ENCODE assay signal across 11 cellular contexts in genomic region chr15:39404767-39405173, GRCh38.
DNase-seq lines count a peak whose midpoint lies in the region; ATAC-seq lines count a peak whose summit lies in the region.
"Had no signal": no experiment of that assay in that cellular context is flagged by ENCODE, and none has a peak within 500 bp of the region (broad histone marks: within the 10 kb centered on the region; RNA-seq: fewer than 3 reads in every experiment).

No MANE protein-coding gene starts in this region.

- H3K27me3 ChIP-seq in mesendoderm (ENCODE audit: insufficient read depth, low read length, poor library complexity) = no peaks in the 10 kb centered on the region

- no peak for ATAC-seq in HG02571 (IDR thresholded peaks at IDR 0.05; ENCODE audit: unreplicated experiment)

- H3K79me2 ChIP-seq in mesendoderm (ENCODE audit: control insufficient read depth, insufficient read depth, low read length) = no peaks in the 10 kb centered on the region

- H3K18ac ChIP-seq in mesendoderm (ENCODE audit: low read length) = no peak overlapping the region

- H2AK5ac ChIP-seq in mesendoderm (ENCODE audit: low read length) = no peak overlapping the region

- DNase-seq in Daoy (ENCODE audit: low read depth) (peak; percentile 92), NCI-H226 (peak; percentile 93), dedifferentiated amniotic fluid mesenchymal stem cell (ENCODE audit: extremely low spot score) (peak; percentile 93), mesendoderm (peak; percentile 78), NCI-H524 (lab: John Stamatoyannopoulos, UW) (no peak), RPMI8226 (no peak)
- no peak for DNase-seq in stimulated activated CD4-positive, alpha-beta T cell treated with anti-CD3 and anti-CD28 coated beads, Interleukin-4, amount 100 ng/mL, for 24 hours
- DNase-seq: cerebellar nuclear complex, NCI-H2081 treated with DMSO at 0.1 percent for 48 hours, psoas muscle had no signal

- no peak overlapping the region for H3K4me3 ChIP-seq in mesendoderm (ENCODE audit: low read length)
- H3K4me3 ChIP-seq: psoas muscle had no signal

- no peak overlapping the region for H3K27ac ChIP-seq in mesendoderm (ENCODE audit: low read depth, low read length)
- H3K27ac ChIP-seq: psoas muscle had no signal

- H4K5ac ChIP-seq in mesendoderm (ENCODE audit: low read length) = no peak overlapping the region

- no peak overlapping the region for H2BK15ac ChIP-seq in mesendoderm (replicated peaks; ENCODE audit: low read depth)

- no peak overlapping the region for H3K56ac ChIP-seq in mesendoderm (ENCODE audit: low read length)

- no peak overlapping the region for H3K4ac ChIP-seq in mesendoderm (ENCODE audit: low read depth, low read length)

- no peak overlapping the region for H2BK120ac ChIP-seq in mesendoderm (ENCODE audit: low read depth, low read length)

- H3K4me1 ChIP-seq in mesendoderm (ENCODE audit: control insufficient read depth, low read depth, low read length) = no peaks in the 10 kb centered on the region
- H3K4me1 ChIP-seq: psoas muscle had no signal

- WGBS in mesendoderm (ENCODE audit: extremely low coverage, insufficient coverage, low lambda C conversion rate) = no CpG with 5 or more reads among the region's 5 CpGs

- H2BK5ac ChIP-seq in mesendoderm (ENCODE audit: low read length) = no peak overlapping the region

- no peak overlapping the region for H3K23ac ChIP-seq in mesendoderm (ENCODE audit: low read length)

- no peak overlapping the region for H3K4me2 ChIP-seq in mesendoderm (ENCODE audit: low read length)

- no peaks in the 10 kb centered on the region for H3K36me3 ChIP-seq in mesendoderm (ENCODE audit: control insufficient read depth, insufficient read depth, low read length)

- H4K8ac ChIP-seq in mesendoderm (ENCODE audit: low read depth, low read length) = no peak overlapping the region

- H3K79me1 ChIP-seq in mesendoderm (ENCODE audit: low read length) = no peaks in the 10 kb centered on the region

- no peak overlapping the region for H3K9ac ChIP-seq in mesendoderm (ENCODE audit: low read length)

Comparison
In these comparisons a context has a peak if more than half of its experiments do, and no peak if none do; other contexts are left out.
1. DNase-seq: peak in Daoy (single experiment), NCI-H226 (single experiment), dedifferentiated amniotic fluid mesenchymal stem cell (single experiment) and mesendoderm (single experiment); none in NCI-H524 (0 of 2), RPMI8226 (single experiment) and stimulated activated CD4-positive, alpha-beta T cell treated with anti-CD3 and anti-CD28 coated beads, Interleukin-4, amount 100 ng/mL, for 24 hours (single experiment).